8 cellular contexts compared by ENCODE assay signal in the genomic region with DNA sequence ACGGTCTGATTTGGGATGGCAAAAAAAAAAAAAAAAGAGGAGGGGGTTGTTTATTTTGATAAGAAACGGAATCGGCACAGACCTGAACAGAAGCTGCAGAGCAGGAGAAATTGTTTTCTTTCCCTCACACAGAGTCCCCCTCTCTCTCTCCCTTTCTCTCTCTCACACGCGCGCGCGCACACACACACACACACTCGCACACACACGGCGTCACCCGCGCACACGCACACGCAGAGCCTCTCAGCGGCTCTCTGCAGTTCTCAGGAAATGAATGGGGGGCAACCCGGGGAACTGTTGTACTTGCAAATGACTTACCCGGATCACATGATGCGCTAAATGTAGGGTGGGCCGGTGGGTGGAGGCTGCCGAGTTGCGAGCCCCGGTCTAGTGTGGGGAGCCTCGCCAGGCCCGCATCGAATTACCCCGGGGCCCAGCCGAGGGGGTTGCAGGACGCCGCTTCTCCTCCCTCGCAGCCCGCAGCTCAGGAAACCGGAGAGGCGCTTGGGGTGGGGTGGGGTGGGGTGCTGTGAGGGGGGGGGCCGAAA. TPM values are rescaled to one million over a fixed set of nuclear protein-coding genes. Genes with fewer than 3 reads are reported as not detected.
DNase-seq lines count a peak whose midpoint lies in the region; ATAC-seq, FAIRE-seq and TF ChIP-seq lines count a peak whose summit lies in the region.

No MANE protein-coding gene starts in this region.

- FAIRE-seq in GM12892 (lab: Jason Lieb, UNC): peak; percentile 86

- H3K27me3 Mint-ChIP-seq in T-helper 17 cell: no peaks in the 10 kb centered on the region

- H3K4me3 ChIP-seq in aorta (ENCODE audit: low read length in 2 of 2): peak overlapping the region; percentile 88 to 95

- DNase-seq in GM12892 (ENCODE audit: insufficient read length): peak; percentile 46
- peak; percentile 70 for DNase-seq in NCI-H1105 treated with DMSO at 0.1 percent for 48 hours (lab: John Stamatoyannopoulos, UW)
- peak; percentile 71 to 84 (median 79) for DNase-seq in T-helper 17 cell
- DNase-seq in anterior cingulate cortex (lab: John Stamatoyannopoulos, UW): peak in 57 of 58 donors; percentile 7 to 87 (median 68)
- peak in 50 of 51 donors; percentile 14 to 88 (median 68) for DNase-seq in hypothalamus (lab: John Stamatoyannopoulos, UW)
- DNase-seq in retina: peak; percentile 92
- DNase-seq in aorta: peak; percentile 91 to 92

- H3K27me3 ChIP-seq in aorta (ENCODE audit: control insufficient read depth in 1 of 2, insufficient read depth in 2 of 2, low read length in 1 of 2): no peaks in the 10 kb centered on the region

- WGBS in aorta, 2 donors: 0 to 1% methylated on average over 34 to 35 of the region's 35 CpGs

- peak overlapping the region; percentile 91 for H3K4me3 Mint-ChIP-seq in T-helper 17 cell

- H3K27ac ChIP-seq in aorta (ENCODE audit: low read depth in 1 of 2, low read length in 2 of 2): peak overlapping the region; percentile 75 to 80

- H3K4me1 Mint-ChIP-seq in T-helper 17 cell: peaks cover 32% of the 10 kb centered on the region

- peaks cover 4% of the 10 kb centered on the region for H3K36me3 Mint-ChIP-seq in T-helper 17 cell (ENCODE audit: low read depth)

- no peaks in the 10 kb centered on the region for H3K36me3 ChIP-seq in aorta (ENCODE audit: control insufficient read depth in 1 of 2, insufficient read depth in 2 of 2, low read length in 1 of 2)

- H3K4me1 ChIP-seq in aorta (ENCODE audit: control insufficient read depth in 1 of 2, insufficient read depth in 2 of 2, low read length in 2 of 2): peaks cover 2 to 3% of the 10 kb centered on the region in 2 donors

- ATAC-seq in HG02610 (IDR thresholded peaks at IDR 0.05; ENCODE audit: unreplicated experiment): peak; percentile 36
- peak; percentile 67 for ATAC-seq in T-helper 17 cell
- ATAC-seq in aorta (ENCODE audit: low FRiP score): peak; percentile 84

- no peak overlapping the region for H3K27ac Mint-ChIP-seq in T-helper 17 cell

- peak; percentile 91 for TF ChIP-seq POLR2A in GM12892 (IDR thresholded peaks at IDR 0.05; ENCODE audit: low read depth, low read length)

- intact Hi-C loops in aorta (cut with DNase I): loop anchor here (2.0 to 10.0 kb wide), 7 partner anchors 73 to 369 kb away; no protein-coding TSS in a partner anchor

- H3K9me3 ChIP-seq in T-helper 17 cell (ENCODE audit: control insufficient read depth, low read length, poor library complexity, severe bottlenecking) (no peaks in the 10 kb centered on the region), aorta (ENCODE audit: control insufficient read depth, low read length) (no peaks in the 10 kb centered on the region)

RNA-seq across cellular contexts. Expression of gene KLF12, which starts 0.5 kb away (rescaled TPM):
- 5.7 TPM for polyA plus RNA-seq in GM12892 (2012; ENCODE audit: missing spikeins)
- 10 to 100 TPM; 88.9 to 97.6 TPM for total RNA-seq in T-helper 17 cell
- total RNA-seq in aorta: 10 to 100 TPM; 29.5 to 30.9 TPM
- polyA plus RNA-seq in aorta: 1 to 10 TPM; 2.5 to 4.2 TPM

Comparison
In these comparisons a context has a peak if more than half of its experiments do, and no peak if none do; other contexts are left out.
1. Peak in every context shown above with its lines: DNase-seq, ATAC-seq, H3K4me3 ChIP-seq and H3K27ac ChIP-seq.